Comparison of ENCODE assay signal across 8 cellular contexts in the genomic region with DNA sequence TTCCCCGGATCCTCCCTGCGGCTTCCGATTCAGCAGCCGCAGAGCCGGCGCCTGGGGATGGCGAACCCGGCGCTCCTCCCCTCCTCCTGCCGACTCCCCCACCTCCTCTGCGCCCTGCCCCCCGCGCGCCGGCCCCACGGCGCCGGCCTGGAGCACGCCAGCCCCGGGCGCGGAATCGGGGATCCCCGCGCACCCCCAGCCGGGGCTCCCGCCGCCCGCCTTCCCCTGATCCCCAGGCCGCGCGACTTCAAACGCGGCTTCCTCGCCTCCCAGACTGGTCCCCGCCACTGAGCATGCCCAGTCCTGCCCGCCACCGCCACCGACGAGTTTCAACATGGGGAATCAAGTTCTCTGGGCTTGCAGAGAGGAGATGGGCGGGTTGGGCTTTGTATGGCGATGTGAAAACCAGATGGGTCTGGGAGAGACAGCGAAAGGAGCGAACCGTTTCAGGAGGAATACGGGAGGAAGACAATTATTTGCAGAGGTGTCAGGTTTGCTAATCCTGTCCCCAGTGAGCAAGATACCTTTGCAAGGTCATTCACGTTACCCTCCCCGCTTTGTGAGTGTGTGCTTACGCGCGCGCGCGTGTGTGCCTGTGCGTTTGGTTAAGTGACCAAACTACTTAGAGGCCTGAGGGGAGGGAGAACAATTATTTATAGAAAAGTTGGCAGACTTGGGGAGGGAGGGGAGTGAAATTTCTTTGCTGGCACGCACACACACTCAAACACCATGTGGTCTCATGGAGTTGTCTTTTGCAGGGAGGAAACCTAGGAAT. TPM values are rescaled to one million over a fixed set of nuclear protein-coding genes. Genes with fewer than 3 reads are reported as not detected.
DNase-seq lines count a peak whose midpoint lies in the region; ATAC-seq and TF ChIP-seq lines count a peak whose summit lies in the region.

A gene (minus strand): TSS at position 276 of the 775 bp plus-strand sequence. CDS start 351 bp downstream, outside the sequence.

- ATAC-seq in HG03342 (IDR thresholded peaks at IDR 0.05; ENCODE audit: unreplicated experiment) (peak; percentile 41), right lobe of liver (peak; percentile 50 to 58 (median 52))

- H3K27me3 ChIP-seq in BLaER1 (no peaks in the 10 kb centered on the region), right lobe of liver (no peaks in the 10 kb centered on the region)

- TF ChIP-seq POLR2A in GM19099 (IDR thresholded peaks at IDR 0.05; ENCODE audit: extremely low read depth, insufficient read length, low read depth) (peak; percentile 48), right lobe of liver (IDR thresholded peaks at IDR 0.05) (peak; percentile 47)

- H3K4me3 ChIP-seq in BLaER1 (peak within 1 kb of the TSS; percentile 95), right lobe of liver (peak within 1 kb of the TSS; percentile 85 to 89 (median 86))

- peak; percentile 67 for DNase-seq in NCI-H510A (lab: John Stamatoyannopoulos, UW)
- DNase-seq in activated CD4-positive, alpha-beta T cell treated with anti-CD3 and anti-CD28 coated beads, Interleukin-2, amount 50 U/mL, for 24 hours (ENCODE audit: low read depth in 1 of 2, low spot score in 1 of 2), result peak; percentile 55 to 69
- DNase-seq in dermis microvascular lymphatic vessel endothelial cell (ENCODE audit: low read depth in 2 of 2), result peak; percentile 40 to 77
- DNase-seq in right lobe of liver, result peak; percentile 81 to 84 (median 83)
- peak; percentile 81 for DNase-seq in stimulated activated CD4-positive, alpha-beta T cell treated with anti-CD3 and anti-CD28 coated beads, Interleukin-4, amount 100 ng/mL, for 24 hours

- intact Hi-C loops in right lobe of liver (cut with DNase I), result no loop called here

- H4K20me1 ChIP-seq in BLaER1, result peaks cover 28% of the 10 kb centered on the region

- H3K4me1 ChIP-seq in BLaER1 (peaks cover 28% of the 10 kb centered on the region), right lobe of liver (peaks cover 0 to 29% (median 5%) of the 10 kb centered on the region in 4 donors)

- H3K9ac ChIP-seq in BLaER1, result peak within 1 kb of the TSS; percentile 86

- TF ChIP-seq CTCF in right lobe of liver (IDR thresholded peaks at IDR 0.05), result no peak

- H3K36me3 ChIP-seq in BLaER1 (no peaks in the 10 kb centered on the region), right lobe of liver (no peaks in the 10 kb centered on the region)

- H3K9me3 ChIP-seq in BLaER1 (no peaks in the 10 kb centered on the region), right lobe of liver (no peaks in the 10 kb centered on the region)

- H3K27ac ChIP-seq in BLaER1, result peak within 1 kb of the TSS; percentile 86
- peak within 1 kb of the TSS; percentile 82 to 97 (median 95) for H3K27ac ChIP-seq in right lobe of liver

- WGBS in right lobe of liver (ENCODE audit: insufficient coverage, low coverage, low lambda C conversion rate, missing lambda C conversion rate), result 0% methylated on average over 30 of the region's 56 CpGs

- peak within 1 kb of the TSS; percentile 86 for H3K4me2 ChIP-seq in BLaER1

RNA-seq across cellular contexts. Expression of the gene that starts here (rescaled TPM):
- 2.3 and 3.7 TPM in 2 replicates for total RNA-seq in dermis microvascular lymphatic vessel endothelial cell
- total RNA-seq in right lobe of liver, result 10 to 100 TPM; 13.3 to 71.0 (median 48.6) TPM

Comparison
In these comparisons a context has a peak if more than half of its experiments do, and no peak if none do; other contexts are left out.
1. Peak in every context shown above with its lines: DNase-seq, ATAC-seq, H3K4me3 ChIP-seq and H3K27ac ChIP-seq.